8 cellular contexts compared by ENCODE assay signal in the genomic region with DNA sequence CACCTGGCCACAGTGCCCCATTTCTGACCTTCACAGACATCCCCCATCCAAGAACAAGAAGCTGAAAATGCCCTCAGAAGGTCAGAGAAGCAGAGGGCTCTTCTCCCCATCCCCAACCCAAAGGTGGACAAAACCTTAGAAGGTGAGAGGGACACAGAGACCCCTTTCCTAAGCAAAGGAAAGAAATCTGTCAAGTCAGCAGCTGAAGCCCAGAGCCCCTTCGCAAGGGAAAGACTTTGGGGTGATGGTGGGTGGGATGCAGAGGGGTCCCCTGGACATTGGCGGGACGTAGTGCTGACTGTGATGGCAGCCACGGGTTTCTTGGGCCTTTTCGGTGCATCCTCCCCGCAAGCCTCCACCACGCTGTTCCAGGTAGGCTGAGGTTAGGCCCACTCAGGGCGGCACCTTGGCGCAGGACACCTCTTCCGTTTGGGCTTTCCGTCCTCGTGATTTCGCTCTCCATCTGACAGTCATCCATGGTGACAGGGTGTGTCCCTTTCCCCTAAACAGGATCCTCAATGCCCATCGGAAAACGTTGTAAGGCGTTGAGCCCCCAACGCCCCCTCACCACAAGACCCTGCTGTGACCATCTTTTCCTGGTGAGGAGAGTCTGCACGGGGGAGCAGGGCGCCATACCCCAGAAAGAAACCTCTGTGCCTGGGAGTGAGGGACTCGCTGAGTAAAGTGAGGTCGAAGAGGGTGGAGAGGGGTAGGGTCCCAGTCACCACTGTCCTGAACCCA. TPM values are rescaled to one million over a fixed set of nuclear protein-coding genes. Genes with fewer than 3 reads are reported as not detected.
DNase-seq lines count a peak whose midpoint lies in the region; ATAC-seq and TF ChIP-seq lines count a peak whose summit lies in the region.

No MANE protein-coding gene starts in this region.

- H3K36me3 ChIP-seq in right lobe of liver: no peaks in the 10 kb centered on the region

- H3K4me3 ChIP-seq in right lobe of liver: peak overlapping the region; percentile 21 to 41 (median 30)

- no peaks in the 10 kb centered on the region for H3K9me3 ChIP-seq in right lobe of liver

- no peaks in the 10 kb centered on the region for H3K9me3 Mint-ChIP-seq in activated naive CD4-positive, alpha-beta T cell treated with anti-CD3 and anti-CD28 coated beads for 36 hours

- H3K27ac ChIP-seq in angular gyrus (ENCODE audit: low read depth, low read length) (peak overlapping the region; percentile 48), right lobe of liver (no peak overlapping the region)

- ATAC-seq in right lobe of liver (no peak), HG03159 (IDR thresholded peaks at IDR 0.05; ENCODE audit: unreplicated experiment) (no peak)

- H3K4me1 ChIP-seq in right lobe of liver: peaks cover 0 to 20% (median 5%) of the 10 kb centered on the region in 4 donors

- intact Hi-C loops in activated naive CD4-positive, alpha-beta T cell treated with anti-CD3 and anti-CD28 coated beads for 36 hours (cut with micrococcal nuclease): no loop called here
- intact Hi-C loops in right lobe of liver (cut with DNase I): no loop called here

- peaks cover 12% of the 10 kb centered on the region for H3K4me1 Mint-ChIP-seq in activated naive CD4-positive, alpha-beta T cell treated with anti-CD3 and anti-CD28 coated beads for 36 hours (ENCODE audit: low read depth)

- H3K27me3 Mint-ChIP-seq in activated naive CD4-positive, alpha-beta T cell treated with anti-CD3 and anti-CD28 coated beads for 36 hours (ENCODE audit: low read depth): no peaks in the 10 kb centered on the region

- H3K27me3 ChIP-seq in right lobe of liver: no peaks in the 10 kb centered on the region

- WGBS in right lobe of liver (ENCODE audit: insufficient coverage, low coverage, low lambda C conversion rate, missing lambda C conversion rate): 30% methylated on average over 9 of the region's 21 CpGs

- no peak overlapping the region for H3K27ac Mint-ChIP-seq in activated naive CD4-positive, alpha-beta T cell treated with anti-CD3 and anti-CD28 coated beads for 36 hours

- no peak for TF ChIP-seq CTCF in right lobe of liver (IDR thresholded peaks at IDR 0.05)

- CTCF ChIA-PET in activated naive CD4-positive, alpha-beta T cell treated with anti-CD3 and anti-CD28 coated beads for 36 hours (lab: Charles Lee): no interaction called here

- peak overlapping the region; percentile 51 for H3K4me3 Mint-ChIP-seq in activated naive CD4-positive, alpha-beta T cell treated with anti-CD3 and anti-CD28 coated beads for 36 hours

- peak; percentile 13 for DNase-seq in activated naive CD4-positive, alpha-beta T cell treated with anti-CD3 and anti-CD28 coated beads for 36 hours
- no peak for DNase-seq in activated naive CD4-positive, alpha-beta T cell (lab: John Stamatoyannopoulos, UW)
- DNase-seq in right lobe of liver (peak in 1 of 3 donors; percentile 64), ureter (ENCODE audit: low spot score) (peak; percentile 52), NCI-H2081 (lab: John Stamatoyannopoulos, UW) (no peak), NCI-H345 (lab: John Stamatoyannopoulos, UW) (no peak)

- no peak for TF ChIP-seq POLR2A in right lobe of liver (IDR thresholded peaks at IDR 0.05)

- no peaks in the 10 kb centered on the region for H3K36me3 Mint-ChIP-seq in activated naive CD4-positive, alpha-beta T cell treated with anti-CD3 and anti-CD28 coated beads for 36 hours (ENCODE audit: low read depth)

RNA-seq across cellular contexts. Expression of a gene that starts 10.7 kb away (rescaled TPM):
- total RNA-seq in activated naive CD4-positive, alpha-beta T cell treated with anti-CD3 and anti-CD28 coated beads for 36 hours: under 1 TPM in 1 of 2 experiments, not detected in 1; 0.17 TPM
- total RNA-seq in right lobe of liver (under 1 TPM in 2 of 6 experiments, not detected in 4; 0.42 to 0.99 TPM), ureter (2.4 TPM)

RNA-seq across cellular contexts. Expression of a gene that starts 24.6 kb away (rescaled TPM):
- total RNA-seq in activated naive CD4-positive, alpha-beta T cell treated with anti-CD3 and anti-CD28 coated beads for 36 hours: not detected
- not detected for total RNA-seq in right lobe of liver
- total RNA-seq in ureter: not detected

RNA-seq across cellular contexts. Expression of a gene that starts 24.7 kb away (rescaled TPM):
- 10 to 100 TPM; 51.8 to 52.1 TPM for total RNA-seq in activated naive CD4-positive, alpha-beta T cell treated with anti-CD3 and anti-CD28 coated beads for 36 hours
- total RNA-seq in right lobe of liver: 100 to 1,000 TPM; 105 to 174 (median 128) TPM
- 147 TPM for total RNA-seq in ureter

RNA-seq across cellular contexts. Expression of a gene that starts 28.5 kb away (rescaled TPM):
- 100 to 1,000 TPM; 122 to 125 TPM for total RNA-seq in activated naive CD4-positive, alpha-beta T cell treated with anti-CD3 and anti-CD28 coated beads for 36 hours
- total RNA-seq in right lobe of liver: 10 to 100 TPM; 58.3 to 85.3 (median 67.4) TPM
- total RNA-seq in ureter: 99.3 TPM

RNA-seq across cellular contexts. Expression of a gene that starts 33.7 kb away (rescaled TPM):
- total RNA-seq in activated naive CD4-positive, alpha-beta T cell treated with anti-CD3 and anti-CD28 coated beads for 36 hours: 10 to 100 TPM; 22.2 to 25.5 TPM
- 10 to 100 TPM in 3 of 6 experiments, 1 to 10 TPM in 3; 4.7 to 40.8 (median 18.8) TPM for total RNA-seq in right lobe of liver
- 57.7 TPM for total RNA-seq in ureter

Comparison
In these comparisons a context has a peak if more than half of its experiments do, and no peak if none do; other contexts are left out.
1. DNase-seq: peak in activated naive CD4-positive, alpha-beta T cell treated with anti-CD3 and anti-CD28 coated beads for 36 hours (single experiment) and ureter (single experiment); none in activated naive CD4-positive, alpha-beta T cell (0 of 4), NCI-H2081 (0 of 2) and NCI-H345 (single experiment).